In genomic region chr14:91344107-91344506, GRCh38 we compare ENCODE assay signal across 1 cellular context.
TF ChIP-seq lines count a peak whose summit lies in the region.

No MANE protein-coding gene starts in this region.

TF ChIP-seq in WTC11, 78 proteins besides CTCF, POLR2A, EP300 and RAD21 (continued from another document):
- no peak for TF ChIP-seq FOXP1 (CRISPR knock-in tag; IDR thresholded peaks at IDR 0.05; ENCODE audit: borderline replicate concordance)
- no peak for TF ChIP-seq IRF1 (CRISPR knock-in tag; IDR thresholded peaks at IDR 0.05)
